ENCODE assay signal across 10 cellular contexts in the genomic region with DNA sequence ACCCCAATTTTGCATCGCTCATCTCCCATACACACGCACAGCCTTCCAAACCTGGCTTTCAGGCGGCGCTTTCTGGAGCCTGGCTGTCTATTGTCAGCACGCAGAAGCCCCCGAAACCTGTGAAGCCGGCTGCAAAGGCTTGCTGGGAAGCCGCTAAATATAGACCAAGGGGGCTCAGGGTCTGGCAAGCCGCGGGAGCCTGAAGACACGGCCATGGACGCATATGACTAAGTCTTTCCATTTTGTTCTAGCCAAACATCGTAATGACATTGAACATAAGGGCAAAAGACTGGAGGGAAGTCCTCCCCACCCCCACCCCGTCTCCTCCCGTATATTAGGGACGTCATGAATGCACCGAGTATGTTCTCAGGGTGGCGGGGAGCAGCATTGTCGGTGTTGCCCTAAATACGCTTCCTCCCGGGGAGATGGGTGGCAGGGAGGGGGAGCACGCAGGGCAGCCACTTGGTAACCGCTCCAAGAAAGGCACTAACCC. TPM values are rescaled to one million over a fixed set of nuclear protein-coding genes. Genes with fewer than 3 reads are reported as not detected.
DNase-seq lines count a peak whose midpoint lies in the region; TF ChIP-seq lines count a peak whose summit lies in the region.
"Had no signal": no experiment of that assay in that cellular context is flagged by ENCODE, and none has a peak within 500 bp of the region (broad histone marks: within the 10 kb centered on the region; RNA-seq: fewer than 3 reads in every experiment).

No MANE protein-coding gene starts in this region.

- TF ChIP-seq CTCF in brain (conservative IDR thresholded peaks at IDR 0.05) = no peak
- TF ChIP-seq CTCF in testis (IDR thresholded peaks at IDR 0.05) = no peak

- DNase-seq in T-helper 2 cell treated with Interferon-gamma antibody and Interleukin-4, amounts not matched to agents 5 μg/mL and 100 μg/mL, for 36 hours (ENCODE audit: low spot score) = no peak
- DNase-seq in T-helper 2 cell (no peak), left kidney (ENCODE audit: low read depth, low spot score) (peak; percentile 59), testis (peak; percentile 16), AG20443 (ENCODE audit: low spot score) (no peak), UCSD-AML1 (lab: John Stamatoyannopoulos, UW; ENCODE audit: unreplicated experiment) (no peak)
- no peak for DNase-seq in activated CD4-positive, alpha-beta T cell treated with anti-CD3 and anti-CD28 coated beads for 48 hours
- DNase-seq: T-helper 9 cell had no signal

- TF ChIP-seq POLR2A in testis (IDR thresholded peaks at IDR 0.05) = no peak

- H3K4me1 Mint-ChIP-seq in T-helper 2 cell treated with Interferon-gamma antibody and Interleukin-4, amounts not matched to agents 5 μg/mL and 100 μg/mL, for 36 hours (ENCODE audit: low read depth) = peaks cover 5% of the 10 kb centered on the region
- peaks cover 47% of the 10 kb centered on the region for H3K4me1 Mint-ChIP-seq in brain

- H3K4me3 ChIP-seq in testis = peak overlapping the region; percentile 33 to 51

- no peaks in the 10 kb centered on the region for H3K4me1 ChIP-seq in testis

- H3K27me3 Mint-ChIP-seq in T-helper 2 cell treated with Interferon-gamma antibody and Interleukin-4, amounts not matched to agents 5 μg/mL and 100 μg/mL, for 36 hours (ENCODE audit: low read depth) = peaks cover 37% of the 10 kb centered on the region
- peaks cover 15% of the 10 kb centered on the region for H3K27me3 Mint-ChIP-seq in brain

- H3K27ac Mint-ChIP-seq in T-helper 2 cell treated with Interferon-gamma antibody and Interleukin-4, amounts not matched to agents 5 μg/mL and 100 μg/mL, for 36 hours = no peak overlapping the region
- peak overlapping the region; percentile 75 to 99 (median 97) for H3K27ac Mint-ChIP-seq in brain
- H3K27ac Mint-ChIP-seq: activated naive CD8-positive, alpha-beta T cell treated with anti-CD3 and anti-CD28 coated beads, Interleukin-2, amount 50 U/mL, for 24 hours had no signal

- no peaks in the 10 kb centered on the region for H3K27me3 ChIP-seq in testis

- H3K27ac ChIP-seq in testis = no peak overlapping the region

- H3K36me3 ChIP-seq in testis (ENCODE audit: low read depth, missing control alignments) = no peaks in the 10 kb centered on the region

- peak overlapping the region; percentile 18 for H3K4me3 Mint-ChIP-seq in T-helper 2 cell treated with Interferon-gamma antibody and Interleukin-4, amounts not matched to agents 5 μg/mL and 100 μg/mL, for 36 hours
- H3K4me3 Mint-ChIP-seq in brain = peak overlapping the region; percentile 90 to 98 (median 91)
- H3K4me3 Mint-ChIP-seq: activated naive CD8-positive, alpha-beta T cell treated with anti-CD3 and anti-CD28 coated beads, Interleukin-2, amount 50 U/mL, for 24 hours had no signal

- intact Hi-C loops in testis (cut with DNase I; ENCODE audit: low total_unique reads) = no loop called here

- no peaks in the 10 kb centered on the region for H3K9me3 ChIP-seq in testis

- H3K9me3 Mint-ChIP-seq in T-helper 2 cell treated with Interferon-gamma antibody and Interleukin-4, amounts not matched to agents 5 μg/mL and 100 μg/mL, for 36 hours = no peaks in the 10 kb centered on the region
- H3K9me3 Mint-ChIP-seq in brain = peaks cover 0 to 5% (median 0%) of the 10 kb centered on the region in 5 experiments
- H3K9me3 Mint-ChIP-seq: activated naive CD8-positive, alpha-beta T cell treated with anti-CD3 and anti-CD28 coated beads, Interleukin-2, amount 50 U/mL, for 24 hours had no signal

- 1 to 3% methylated on average over 16 to 23 of the region's 23 CpGs for WGBS in testis, 2 donors

- H3K36me3 Mint-ChIP-seq in T-helper 2 cell treated with Interferon-gamma antibody and Interleukin-4, amounts not matched to agents 5 μg/mL and 100 μg/mL, for 36 hours (ENCODE audit: low read depth) = no peaks in the 10 kb centered on the region
- no peaks in the 10 kb centered on the region for H3K36me3 Mint-ChIP-seq in brain

RNA-seq across cellular contexts. Expression of a gene that starts 1.1 kb away (rescaled TPM):
- polyA plus RNA-seq in brain (ENCODE audit: insufficient read depth, low read depth, low replicate concordance) = 50.4 TPM
- 10 to 100 TPM; 11.3 to 17.2 TPM for total RNA-seq in testis
- polyA plus RNA-seq in testis (ENCODE audit: insufficient read depth, low read depth, low replicate concordance) = 9.1 TPM

Comparison
In these comparisons a context has a peak if more than half of its experiments do, and no peak if none do; other contexts are left out.
1. DNase-seq: peak in left kidney (single experiment) and testis (single experiment); none in T-helper 2 cell treated with Interferon-gamma antibody and Interleukin-4, amounts not matched to agents 5 μg/mL and 100 μg/mL, for 36 hours (single experiment), T-helper 2 cell (0 of 5), AG20443 (single experiment), UCSD-AML1 (single experiment) and activated CD4-positive, alpha-beta T cell treated with anti-CD3 and anti-CD28 coated beads for 48 hours (single experiment).